ENCODE assay signal across 22 cellular contexts in the genomic region with DNA sequence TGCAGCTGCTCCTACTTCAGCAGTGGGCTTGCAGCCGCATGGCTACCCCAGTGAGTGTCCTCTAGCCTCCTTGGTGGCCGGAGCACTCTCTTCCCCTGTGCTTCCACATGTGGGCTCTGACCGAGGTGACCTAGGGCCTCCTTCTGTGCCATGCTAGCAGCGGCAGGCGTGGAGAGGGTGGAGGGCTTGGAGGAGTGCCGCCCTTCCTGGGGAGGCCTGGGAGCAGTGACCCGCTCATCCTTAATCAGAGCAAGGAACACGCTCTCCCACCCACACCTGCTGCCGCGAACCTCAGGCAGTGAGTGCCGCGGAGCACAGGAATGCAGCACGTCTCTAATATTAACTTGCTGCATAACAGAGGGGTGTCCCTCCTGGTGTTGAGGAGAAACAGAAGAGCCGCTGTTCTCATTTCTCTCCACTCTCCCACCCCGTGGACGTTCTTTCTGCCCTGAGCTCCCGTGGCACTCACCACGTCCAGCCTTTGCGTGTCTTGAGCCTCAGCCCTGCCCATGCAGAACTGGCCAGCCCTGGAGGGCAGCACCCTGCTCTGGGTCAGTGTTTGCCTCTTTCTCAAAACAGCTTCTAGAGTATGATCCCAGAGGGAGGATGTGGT. TPM values are rescaled to one million over a fixed set of nuclear protein-coding genes. Genes with fewer than 3 reads are reported as not detected.
DNase-seq lines count a peak whose midpoint lies in the region; ATAC-seq, FAIRE-seq and TF ChIP-seq lines count a peak whose summit lies in the region.
"Had no signal": no experiment of that assay in that cellular context is flagged by ENCODE, and none has a peak within 500 bp of the region (broad histone marks: within the 10 kb centered on the region; RNA-seq: fewer than 3 reads in every experiment).

No MANE protein-coding gene starts in this region.

- peaks cover 6% of the 10 kb centered on the region for H3K9me3 Mint-ChIP-seq in chondrocyte (ENCODE audit: low read depth)
- H3K9me3 Mint-ChIP-seq: CD8-positive, alpha-beta memory T cell had no signal

- H3K4me1 ChIP-seq in RWPE2 (ENCODE audit: insufficient read depth, poor library complexity, severe bottlenecking) (no peaks in the 10 kb centered on the region), sigmoid colon (peaks cover 0 to 28% (median 18%) of the 10 kb centered on the region in 4 donors)

- WGBS in sigmoid colon, 2 donors, result 90 to 92% methylated on average over 19 of the region's 19 CpGs

- H3K4me1 Mint-ChIP-seq in chondrocyte (ENCODE audit: low read depth), result no peaks in the 10 kb centered on the region

- H3K27me3 ChIP-seq in H7 (ENCODE audit: control insufficient read depth, insufficient read depth, low read length), result no peaks in the 10 kb centered on the region
- no peaks in the 10 kb centered on the region for H3K27me3 ChIP-seq in RWPE2 (ENCODE audit: insufficient read depth, poor library complexity, severe bottlenecking)
- no peaks in the 10 kb centered on the region for H3K27me3 ChIP-seq in sigmoid colon

- ATAC-seq in RWPE2 (ENCODE audit: low read depth), result no peak
- ATAC-seq in GM18867 (IDR thresholded peaks at IDR 0.05; ENCODE audit: unreplicated experiment), result no peak
- ATAC-seq: Panc1 had no signal

- no peak for TF ChIP-seq CTCF in RWPE2 (IDR thresholded peaks at IDR 0.05; ENCODE audit: poor library complexity, severe bottlenecking)
- no peak for TF ChIP-seq CTCF in sigmoid colon (IDR thresholded peaks at IDR 0.05)
- TF ChIP-seq CTCF in chondrocyte (IDR thresholded peaks at IDR 0.05), result no peak

- peak; percentile 67 for DNase-seq in H7
- DNase-seq in RWPE2 (ENCODE audit: low spot score), result peak; percentile 58
- DNase-seq in left kidney (ENCODE audit: low read depth, low spot score), result peak; percentile 66
- peak; percentile 68 for DNase-seq in sigmoid colon
- no peak for DNase-seq in GM19239 (ENCODE audit: insufficient read length, low spot score)
- DNase-seq in chondrocyte (ENCODE audit: low spot score), result no peak
- DNase-seq: activated CD4-positive, alpha-beta T cell treated with anti-CD3 and anti-CD28 coated beads, Interleukin-2, amount 50 U/mL, for 48 hours; activated gamma-delta T cell; CD8-positive, alpha-beta memory T cell; DMS53; kidney glomerular epithelial cell; NCI-H2081 treated with DMSO at 0.1 percent for 48 hours; NCI-H446 treated with DMSO at 0.1 percent for 48 hours; stimulated activated CD4-positive, alpha-beta T cell treated with anti-CD3 and anti-CD28 coated beads, Interleukin-2, amount 100 ng/mL, for 48 hours; stimulated activated naive CD4-positive, alpha-beta T cell had no signal

- H3K36me3 ChIP-seq in H7 (replicated peaks; ENCODE audit: control insufficient read depth, insufficient read depth, low read length) (no peaks in the 10 kb centered on the region; the same call in 1 of the 2 replicates), RWPE2 (ENCODE audit: low read depth) (no peaks in the 10 kb centered on the region), sigmoid colon (no peaks in the 10 kb centered on the region)
- H3K36me3 ChIP-seq: thoracic aorta had no signal

- H3K27ac Mint-ChIP-seq in chondrocyte (ENCODE audit: unreplicated experiment), result no peak overlapping the region
- H3K27ac Mint-ChIP-seq: CD8-positive, alpha-beta memory T cell; nephron had no signal

- no peak overlapping the region for H3K27ac ChIP-seq in RWPE2 (ENCODE audit: poor library complexity, severe bottlenecking)
- no peak overlapping the region for H3K27ac ChIP-seq in sigmoid colon
- H3K27ac ChIP-seq: thoracic aorta, VCaP had no signal

- no peak overlapping the region for H3K4me3 ChIP-seq in H7 (ENCODE audit: insufficient read depth, low read depth, low read length)
- no peak overlapping the region for H3K4me3 ChIP-seq in RWPE2 (ENCODE audit: severe bottlenecking)
- H3K4me3 ChIP-seq in sigmoid colon, result no peak overlapping the region
- H3K4me3 ChIP-seq: thoracic aorta had no signal

- no peak for TF ChIP-seq POLR2A in sigmoid colon (IDR thresholded peaks at IDR 0.05)

- H3K27me3 Mint-ChIP-seq in chondrocyte (ENCODE audit: low read depth), result no peaks in the 10 kb centered on the region
- H3K27me3 Mint-ChIP-seq: CD8-positive, alpha-beta memory T cell had no signal

- intact Hi-C loops in sigmoid colon (cut with DNase I), result no loop called here

- H3K36me3 Mint-ChIP-seq in chondrocyte (ENCODE audit: low read depth), result no peaks in the 10 kb centered on the region

- no peaks in the 10 kb centered on the region for H3K9me3 ChIP-seq in RWPE2 (ENCODE audit: severe bottlenecking)
- H3K9me3 ChIP-seq in sigmoid colon, result no peaks in the 10 kb centered on the region
- H3K9me3 ChIP-seq: thoracic aorta had no signal

- TF ChIP-seq EP300 in sigmoid colon (IDR thresholded peaks at IDR 0.05), result no peak

- no peak overlapping the region for H3K4me3 Mint-ChIP-seq in chondrocyte (ENCODE audit: unreplicated experiment)
- H3K4me3 Mint-ChIP-seq: CD8-positive, alpha-beta memory T cell; nephron had no signal

- FAIRE-seq in GM19239 (lab: Jason Lieb, UNC), result no peak
- FAIRE-seq: endothelial cell of umbilical vein, small intestine had no signal

RNA-seq across cellular contexts. Expression of a gene that starts 31.9 kb away (rescaled TPM):
- 30.7 and 42.1 TPM in 2 replicates for total RNA-seq in H7 (2014; rRNA removed; shearing (Covaris generic))
- total RNA-seq in sigmoid colon (100 to 1,000 TPM in 1 of 4 donors, 10 to 100 TPM in 3; 55.6 to 113 (median 80.5) TPM), chondrocyte (24.6 to 35.8 TPM (median 34.2 TPM) in 3 replicates)
- 10 to 100 TPM; 15.7 to 35.3 (median 32.4) TPM for polyA plus RNA-seq in sigmoid colon

Comparison
In these comparisons a context has a peak if more than half of its experiments do, and no peak if none do; other contexts are left out.
1. DNase-seq: peak in H7 (single experiment), RWPE2 (single experiment), left kidney (single experiment) and sigmoid colon (single experiment); none in GM19239 (single experiment) and chondrocyte (single experiment).